ENCODE assay signal across 16 cellular contexts in the genomic region with DNA sequence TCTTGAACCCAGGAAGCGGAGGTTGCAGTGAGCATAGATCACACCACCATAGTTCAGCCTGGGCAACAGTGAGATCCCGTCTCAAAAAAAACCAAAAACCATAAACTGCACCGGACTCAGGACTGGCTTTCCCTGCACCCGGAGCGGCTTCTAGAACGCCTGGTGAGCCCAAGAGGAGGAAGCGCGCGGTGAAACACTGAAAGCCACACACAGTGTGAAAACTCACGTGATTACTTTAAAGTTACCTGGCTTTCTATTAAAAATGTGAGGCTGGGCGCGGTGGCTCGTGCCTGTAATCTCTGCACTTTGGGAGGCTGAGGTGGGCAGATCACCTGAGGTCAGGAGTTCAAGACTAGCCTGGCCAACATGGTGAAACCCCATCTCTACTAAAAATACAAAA.
"Had no signal": no experiment of that assay in that cellular context is flagged by ENCODE, and none has a peak within 500 bp of the region (broad histone marks: within the 10 kb centered on the region; RNA-seq: fewer than 3 reads in every experiment).

No MANE protein-coding gene starts in this region.

- H3K9ac ChIP-seq: neural progenitor cell had no signal

- H3K27ac ChIP-seq: cardiac muscle cell, neural progenitor cell, WERI-Rb-1 had no signal

- H3K4me1 ChIP-seq: neural progenitor cell had no signal

- H2AFZ ChIP-seq: neural progenitor cell had no signal

- H3K36me3 ChIP-seq: cardiac muscle cell, neural progenitor cell, spleen, thoracic aorta, WERI-Rb-1 had no signal

- H3K4me3 ChIP-seq: cardiac muscle cell, mucosa of descending colon, neural progenitor cell, spleen, thoracic aorta had no signal

- DNase-seq: activated CD4-positive, alpha-beta T cell treated with anti-CD3 and anti-CD28 coated beads, Interleukin-2, amount 50 U/mL, for 4 hours; activated gamma-delta T cell; activated T-cell treated with anti-CD3 and anti-CD28 coated beads, Interleukin-2, amount 50 U/mL, for 72 hours; dermis blood vessel endothelial cell; hypothalamus; islet precursor cell; mucosa of descending colon; naive thymus-derived CD4-positive, alpha-beta T cell; spleen; stimulated activated CD4-positive, alpha-beta T cell treated with anti-CD3 and anti-CD28 coated beads, Interleukin-4, amount 100 ng/mL, for 4 hours; WERI-Rb-1 had no signal

- H3K4me2 ChIP-seq: neural progenitor cell had no signal

- ATAC-seq: activated T-cell treated with anti-CD3 and anti-CD28 coated beads, Interleukin-2, amount 50 U/mL, for 72 hours; mucosa of descending colon; naive thymus-derived CD4-positive, alpha-beta T cell; sciatic nerve; stimulated activated memory B cell treated with anti-CD40 and anti-IgM and Interleukin-4, amounts not matched to agents 10 μg/mL and 1 μg/mL and 100 μg/mL, for 72 hours had no signal

- H3K27me3 ChIP-seq: cardiac muscle cell, neural progenitor cell had no signal

- H3K9me3 ChIP-seq: mucosa of descending colon, spleen, thoracic aorta had no signal
